In genomic region chr12:65952737-65953209, GRCh38 we compare ENCODE assay signal across 1 cellular context.
TF ChIP-seq lines count a peak whose summit lies in the region.

No MANE protein-coding gene starts in this region.

TF ChIP-seq in WTC11, 78 proteins besides CTCF, POLR2A, EP300 and RAD21 (continued from another document):
- TF ChIP-seq, protein P1, sequence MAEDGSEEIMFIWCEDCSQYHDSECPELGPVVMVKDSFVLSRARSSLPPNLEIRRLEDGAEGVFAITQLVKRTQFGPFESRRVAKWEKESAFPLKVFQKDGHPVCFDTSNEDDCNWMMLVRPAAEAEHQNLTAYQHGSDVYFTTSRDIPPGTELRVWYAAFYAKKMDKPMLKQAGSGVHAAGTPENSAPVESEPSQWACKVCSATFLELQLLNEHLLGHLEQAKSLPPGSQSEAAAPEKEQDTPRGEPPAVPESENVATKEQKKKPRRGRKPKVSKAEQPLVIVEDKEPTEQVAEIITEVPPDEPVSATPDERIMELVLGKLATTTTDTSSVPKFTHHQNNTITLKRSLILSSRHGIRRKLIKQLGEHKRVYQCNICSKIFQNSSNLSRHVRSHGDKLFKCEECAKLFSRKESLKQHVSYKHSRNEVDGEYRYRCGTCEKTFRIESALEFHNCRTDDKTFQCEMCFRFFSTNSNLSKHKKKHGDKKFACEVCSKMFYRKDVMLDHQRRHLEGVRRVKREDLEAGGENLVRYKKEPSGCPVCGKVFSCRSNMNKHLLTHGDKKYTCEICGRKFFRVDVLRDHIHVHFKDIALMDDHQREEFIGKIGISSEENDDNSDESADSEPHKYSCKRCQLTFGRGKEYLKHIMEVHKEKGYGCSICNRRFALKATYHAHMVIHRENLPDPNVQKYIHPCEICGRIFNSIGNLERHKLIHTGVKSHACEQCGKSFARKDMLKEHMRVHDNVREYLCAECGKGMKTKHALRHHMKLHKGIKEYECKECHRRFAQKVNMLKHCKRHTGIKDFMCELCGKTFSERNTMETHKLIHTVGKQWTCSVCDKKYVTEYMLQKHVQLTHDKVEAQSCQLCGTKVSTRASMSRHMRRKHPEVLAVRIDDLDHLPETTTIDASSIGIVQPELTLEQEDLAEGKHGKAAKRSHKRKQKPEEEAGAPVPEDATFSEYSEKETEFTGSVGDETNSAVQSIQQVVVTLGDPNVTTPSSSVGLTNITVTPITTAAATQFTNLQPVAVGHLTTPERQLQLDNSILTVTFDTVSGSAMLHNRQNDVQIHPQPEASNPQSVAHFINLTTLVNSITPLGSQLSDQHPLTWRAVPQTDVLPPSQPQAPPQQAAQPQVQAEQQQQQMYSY (CRISPR knock-in tag; IDR thresholded peaks at IDR 0.05): no peak
- TF ChIP-seq, protein P2, sequence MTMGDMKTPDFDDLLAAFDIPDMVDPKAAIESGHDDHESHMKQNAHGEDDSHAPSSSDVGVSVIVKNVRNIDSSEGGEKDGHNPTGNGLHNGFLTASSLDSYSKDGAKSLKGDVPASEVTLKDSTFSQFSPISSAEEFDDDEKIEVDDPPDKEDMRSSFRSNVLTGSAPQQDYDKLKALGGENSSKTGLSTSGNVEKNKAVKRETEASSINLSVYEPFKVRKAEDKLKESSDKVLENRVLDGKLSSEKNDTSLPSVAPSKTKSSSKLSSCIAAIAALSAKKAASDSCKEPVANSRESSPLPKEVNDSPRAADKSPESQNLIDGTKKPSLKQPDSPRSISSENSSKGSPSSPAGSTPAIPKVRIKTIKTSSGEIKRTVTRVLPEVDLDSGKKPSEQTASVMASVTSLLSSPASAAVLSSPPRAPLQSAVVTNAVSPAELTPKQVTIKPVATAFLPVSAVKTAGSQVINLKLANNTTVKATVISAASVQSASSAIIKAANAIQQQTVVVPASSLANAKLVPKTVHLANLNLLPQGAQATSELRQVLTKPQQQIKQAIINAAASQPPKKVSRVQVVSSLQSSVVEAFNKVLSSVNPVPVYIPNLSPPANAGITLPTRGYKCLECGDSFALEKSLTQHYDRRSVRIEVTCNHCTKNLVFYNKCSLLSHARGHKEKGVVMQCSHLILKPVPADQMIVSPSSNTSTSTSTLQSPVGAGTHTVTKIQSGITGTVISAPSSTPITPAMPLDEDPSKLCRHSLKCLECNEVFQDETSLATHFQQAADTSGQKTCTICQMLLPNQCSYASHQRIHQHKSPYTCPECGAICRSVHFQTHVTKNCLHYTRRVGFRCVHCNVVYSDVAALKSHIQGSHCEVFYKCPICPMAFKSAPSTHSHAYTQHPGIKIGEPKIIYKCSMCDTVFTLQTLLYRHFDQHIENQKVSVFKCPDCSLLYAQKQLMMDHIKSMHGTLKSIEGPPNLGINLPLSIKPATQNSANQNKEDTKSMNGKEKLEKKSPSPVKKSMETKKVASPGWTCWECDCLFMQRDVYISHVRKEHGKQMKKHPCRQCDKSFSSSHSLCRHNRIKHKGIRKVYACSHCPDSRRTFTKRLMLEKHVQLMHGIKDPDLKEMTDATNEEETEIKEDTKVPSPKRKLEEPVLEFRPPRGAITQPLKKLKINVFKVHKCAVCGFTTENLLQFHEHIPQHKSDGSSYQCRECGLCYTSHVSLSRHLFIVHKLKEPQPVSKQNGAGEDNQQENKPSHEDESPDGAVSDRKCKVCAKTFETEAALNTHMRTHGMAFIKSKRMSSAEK (CRISPR knock-in tag; IDR thresholded peaks at IDR 0.05; ENCODE audit: borderline replicate concordance): no peak
- TF ChIP-seq OVOL2 (CRISPR knock-in tag; IDR thresholded peaks at IDR 0.05; ENCODE audit: borderline replicate concordance): no peak
- no peak for TF ChIP-seq ZSCAN18 (CRISPR knock-in tag; IDR thresholded peaks at IDR 0.05)
